Comparison of ENCODE assay signal across 18 cellular contexts in the genomic region with DNA sequence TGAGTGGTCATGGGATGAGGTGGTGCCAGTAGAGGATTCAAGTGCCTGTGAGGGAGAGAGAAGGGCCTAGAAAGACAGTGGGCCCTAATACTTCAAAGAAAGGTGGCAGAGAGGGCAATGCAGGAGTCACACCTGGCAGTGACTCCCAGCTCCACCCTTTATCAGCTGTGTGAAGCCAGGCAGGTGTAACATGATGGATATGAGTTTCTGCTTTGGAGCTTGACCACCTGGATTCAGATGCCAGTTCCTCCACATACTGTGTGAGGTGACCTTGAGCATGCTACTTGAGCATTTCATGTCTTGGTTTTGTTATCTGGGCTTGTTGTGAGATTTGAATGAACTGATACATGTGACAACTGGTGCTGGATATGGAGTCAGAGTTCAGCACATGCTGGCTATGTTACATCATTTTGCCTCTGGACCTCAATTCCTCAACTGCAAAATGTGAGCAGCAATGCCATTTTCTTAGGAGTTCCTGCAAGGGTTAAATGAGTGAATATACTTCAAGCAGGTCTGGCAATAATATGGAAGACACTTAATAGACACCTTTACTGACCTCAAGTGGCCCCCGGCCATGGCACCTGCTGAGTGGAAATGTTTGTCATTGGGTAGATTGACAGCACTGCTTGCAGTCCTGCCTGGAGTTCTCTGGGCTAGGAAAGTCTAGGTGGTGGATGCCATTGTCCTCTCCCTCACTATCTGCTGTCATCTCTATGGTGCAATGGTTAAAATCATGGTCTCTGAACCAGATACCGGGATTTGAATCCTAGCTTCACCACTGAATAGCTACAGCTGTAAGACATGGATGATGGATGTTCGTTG.
A peak's percentile ranks its signal among the peaks of the same experiment; 100 is the strongest.
DNase-seq lines count a peak whose midpoint lies in the region; ATAC-seq and TF ChIP-seq lines count a peak whose summit lies in the region.
"Had no signal": no experiment of that assay in that cellular context is flagged by ENCODE, and none has a peak within 500 bp of the region (broad histone marks: within the 10 kb centered on the region; RNA-seq: fewer than 3 reads in every experiment).

No MANE protein-coding gene starts in this region.

- intact Hi-C loops in left colon (cut with DNase I, micrococcal nuclease) (no loop called here), A673 (cut with micrococcal nuclease; ENCODE audit: unreplicated experiment) (no loop called here)

- peaks cover 26% of the 10 kb centered on the region for H3K36me3 Mint-ChIP-seq in T-helper 2 cell treated with Interferon-gamma antibody and Interleukin-4, amounts not matched to agents 5 μg/mL and 100 μg/mL, for 36 hours (ENCODE audit: low read depth)
- H3K36me3 Mint-ChIP-seq in CD8-positive, alpha-beta memory T cell = peaks cover 0 to 22% (median 3%) of the 10 kb centered on the region in 3 donors
- H3K36me3 Mint-ChIP-seq in activated naive CD8-positive, alpha-beta T cell treated with anti-CD3 and anti-CD28 coated beads, Interleukin-2, amount 10 ng/mL, durations not matched to agents 7 days and 5 days = peaks cover 15% of the 10 kb centered on the region
- H3K36me3 Mint-ChIP-seq: neural progenitor cell had no signal

- no peak overlapping the region for H3K4me3 ChIP-seq in CD8-positive, alpha-beta memory T cell (ENCODE audit: low read length)
- H3K4me3 ChIP-seq in upper lobe of left lung (no peak overlapping the region), A673 (ENCODE audit: low read depth, low read length, poor library complexity, severe bottlenecking) (no peak overlapping the region)
- H3K4me3 ChIP-seq: A549; BLaER1 treated with 17β-estradiol and CSF1 and Interleukin-3, amounts not matched to agents 10 nM and 100 nM; neural progenitor cell; tibial artery had no signal

- CTCF ChIA-PET in CD8-positive, alpha-beta memory T cell (lab: Charles Lee) = interaction anchor here (2.8 to 4.9 kb wide), 2 partner anchors 31 to 42 kb away, joined by 11 to 22 read pairs; no protein-coding TSS in a partner anchor
- CTCF ChIA-PET in A673 (lab: Charles Lee) = no interaction called here

- BruUV-seq in A673 (replicated peaks; lab: Mats Ljungman, UMichigan) = no TSS peak

- no peak overlapping the region for H3K27ac ChIP-seq in CD8-positive, alpha-beta memory T cell (ENCODE audit: low read depth, low read length)
- H3K27ac ChIP-seq in upper lobe of left lung (no peak overlapping the region), A673 (ENCODE audit: low read depth, low read length, poor library complexity, severe bottlenecking) (no peak overlapping the region)
- H3K27ac ChIP-seq: A549; BLaER1 treated with 17β-estradiol and CSF1 and Interleukin-3, amounts not matched to agents 10 nM and 100 nM; neural progenitor cell had no signal

- TF ChIP-seq POLR2A in upper lobe of left lung (IDR thresholded peaks at IDR 0.05) = no peak

- H3K4me1 Mint-ChIP-seq in T-helper 2 cell treated with Interferon-gamma antibody and Interleukin-4, amounts not matched to agents 5 μg/mL and 100 μg/mL, for 36 hours (ENCODE audit: low read depth) = peaks cover 72% of the 10 kb centered on the region
- H3K4me1 Mint-ChIP-seq in CD8-positive, alpha-beta memory T cell = peaks cover 52 to 73% (median 59%) of the 10 kb centered on the region in 3 donors
- H3K4me1 Mint-ChIP-seq in activated naive CD8-positive, alpha-beta T cell treated with anti-CD3 and anti-CD28 coated beads, Interleukin-2, amount 10 ng/mL, durations not matched to agents 7 days and 5 days = peaks cover 51% of the 10 kb centered on the region

- H3K36me3 ChIP-seq in CD8-positive, alpha-beta memory T cell (ENCODE audit: insufficient read depth, low read length) = no peaks in the 10 kb centered on the region
- H3K36me3 ChIP-seq in upper lobe of left lung = no peaks in the 10 kb centered on the region
- no peaks in the 10 kb centered on the region for H3K36me3 ChIP-seq in A673 (ENCODE audit: insufficient read depth, low read length, poor library complexity, severe bottlenecking)
- H3K36me3 ChIP-seq: neural progenitor cell had no signal

- peak overlapping the region; percentile 33 for H3K27ac Mint-ChIP-seq in T-helper 2 cell treated with Interferon-gamma antibody and Interleukin-4, amounts not matched to agents 5 μg/mL and 100 μg/mL, for 36 hours
- peak overlapping the region; percentile 12 to 98 (median 58) for H3K27ac Mint-ChIP-seq in CD8-positive, alpha-beta memory T cell
- peak overlapping the region; percentile 26 for H3K27ac Mint-ChIP-seq in activated naive CD8-positive, alpha-beta T cell treated with anti-CD3 and anti-CD28 coated beads, Interleukin-2, amount 10 ng/mL, durations not matched to agents 7 days and 5 days

- WGBS in upper lobe of left lung, 2 donors = 98 to 100% methylated on average over 3 of the region's 3 CpGs

- no peaks in the 10 kb centered on the region for H3K9me3 Mint-ChIP-seq in T-helper 2 cell treated with Interferon-gamma antibody and Interleukin-4, amounts not matched to agents 5 μg/mL and 100 μg/mL, for 36 hours
- no peaks in the 10 kb centered on the region for H3K9me3 Mint-ChIP-seq in CD8-positive, alpha-beta memory T cell
- H3K9me3 Mint-ChIP-seq in activated naive CD8-positive, alpha-beta T cell treated with anti-CD3 and anti-CD28 coated beads, Interleukin-2, amount 10 ng/mL, durations not matched to agents 7 days and 5 days = no peaks in the 10 kb centered on the region
- H3K9me3 Mint-ChIP-seq: neural progenitor cell had no signal

- no peak for TF ChIP-seq EP300 in upper lobe of left lung (IDR thresholded peaks at IDR 0.05)

- TF ChIP-seq CTCF in upper lobe of left lung (IDR thresholded peaks at IDR 0.05) (no peak), A673 (conservative IDR thresholded peaks at IDR 0.05; ENCODE audit: low read depth, low read length) (no peak)

- no peak for DNase-seq in T-helper 2 cell treated with Interferon-gamma antibody and Interleukin-4, amounts not matched to agents 5 μg/mL and 100 μg/mL, for 36 hours (ENCODE audit: low spot score)
- DNase-seq in T-helper 2 cell (no peak), left colon (no peak), upper lobe of left lung (no peak), A673 (ENCODE audit: low spot score) (no peak)
- DNase-seq in CD8-positive, alpha-beta memory T cell = no peak
- DNase-seq in activated naive CD8-positive, alpha-beta T cell treated with anti-CD3 and anti-CD28 coated beads, Interleukin-2, amount 10 ng/mL, durations not matched to agents 7 days and 5 days = no peak
- DNase-seq: activated effector memory CD4-positive, alpha-beta T cell treated with anti-CD3 and anti-CD28 coated beads, Interleukin-2, amount 50 U/mL, for 16 hours; anterior cingulate cortex; foreskin melanocyte; Kasumi-1; NCI-H1105; PC-3 had no signal

- H3K27me3 Mint-ChIP-seq in T-helper 2 cell treated with Interferon-gamma antibody and Interleukin-4, amounts not matched to agents 5 μg/mL and 100 μg/mL, for 36 hours (ENCODE audit: low read depth) = no peaks in the 10 kb centered on the region
- peaks cover 0 to 1% of the 10 kb centered on the region in 2 donors for H3K27me3 Mint-ChIP-seq in CD8-positive, alpha-beta memory T cell
- no peaks in the 10 kb centered on the region for H3K27me3 Mint-ChIP-seq in activated naive CD8-positive, alpha-beta T cell treated with anti-CD3 and anti-CD28 coated beads, Interleukin-2, amount 10 ng/mL, durations not matched to agents 7 days and 5 days

- no peaks in the 10 kb centered on the region for H3K9me3 ChIP-seq in CD8-positive, alpha-beta memory T cell (ENCODE audit: low read length)
- H3K9me3 ChIP-seq in upper lobe of left lung (no peaks in the 10 kb centered on the region), A673 (ENCODE audit: low read depth, low read length, poor library complexity, severe bottlenecking) (no peaks in the 10 kb centered on the region)
- H3K9me3 ChIP-seq: A549; BLaER1 treated with 17β-estradiol and CSF1 and Interleukin-3, amounts not matched to agents 10 nM and 100 nM; tibial artery had no signal

- POLR2A ChIA-PET in CD8-positive, alpha-beta memory T cell (lab: Charles Lee) = interaction anchor here (0.8 kb wide), 1 partner anchor 30 kb away, joined by 4 read pairs; no protein-coding TSS in a partner anchor
- POLR2A ChIA-PET in activated naive CD8-positive, alpha-beta T cell treated with anti-CD3 and anti-CD28 coated beads, Interleukin-2, amount 10 ng/mL, durations not matched to agents 7 days and 5 days (lab: Charles Lee) = interaction anchor here (0.7 to 7.2 kb wide), 3 partner anchors 30 to 107 kb away, joined by 3 to 41 read pairs (median 6); no protein-coding TSS in a partner anchor
- POLR2A ChIA-PET in A673 (lab: Charles Lee; ENCODE audit: low non-redundant PET) = no interaction called here

- ATAC-seq in activated naive CD8-positive, alpha-beta T cell treated with anti-CD3 and anti-CD28 coated beads, Interleukin-2, amount 10 ng/mL, durations not matched to agents 7 days and 5 days (ENCODE audit: low read depth) = no peak
- peak; percentile 8 for ATAC-seq in left colon
- no peak for ATAC-seq in upper lobe of left lung (ENCODE audit: low FRiP score in 2 of 2)
- no peak for ATAC-seq in HG02938 (IDR thresholded peaks at IDR 0.05; ENCODE audit: unreplicated experiment)
- ATAC-seq: A549, PC-3 had no signal

- H3K4me3 Mint-ChIP-seq in T-helper 2 cell treated with Interferon-gamma antibody and Interleukin-4, amounts not matched to agents 5 μg/mL and 100 μg/mL, for 36 hours = no peak overlapping the region
- H3K4me3 Mint-ChIP-seq in CD8-positive, alpha-beta memory T cell = peak overlapping the region in 1 of 7 donors; percentile 34
- no peak overlapping the region for H3K4me3 Mint-ChIP-seq in activated naive CD8-positive, alpha-beta T cell treated with anti-CD3 and anti-CD28 coated beads, Interleukin-2, amount 10 ng/mL, durations not matched to agents 7 days and 5 days
- H3K4me3 Mint-ChIP-seq: neural progenitor cell had no signal

- no peaks in the 10 kb centered on the region for H3K27me3 ChIP-seq in CD8-positive, alpha-beta memory T cell (ENCODE audit: insufficient read depth, low read length, poor library complexity, severe bottlenecking)
- no peaks in the 10 kb centered on the region for H3K27me3 ChIP-seq in upper lobe of left lung
- H3K27me3 ChIP-seq in A673 (replicated peaks; ENCODE audit: insufficient read depth, low read depth, low read length, poor library complexity) = no peaks in the 10 kb centered on the region
- H3K27me3 ChIP-seq: BLaER1 treated with 17β-estradiol and CSF1 and Interleukin-3, amounts not matched to agents 10 nM and 100 nM; neural progenitor cell; tibial artery had no signal

- peaks cover 52% of the 10 kb centered on the region for H3K4me1 ChIP-seq in CD8-positive, alpha-beta memory T cell (ENCODE audit: insufficient read depth, low read length)
- H3K4me1 ChIP-seq in upper lobe of left lung (peaks cover 0 to 7% (median 5%) of the 10 kb centered on the region in 4 donors), A673 (ENCODE audit: insufficient read depth, low read length, poor library complexity, severe bottlenecking) (no peaks in the 10 kb centered on the region)
- H3K4me1 ChIP-seq: A549 had no signal
